In the genomic region with DNA sequence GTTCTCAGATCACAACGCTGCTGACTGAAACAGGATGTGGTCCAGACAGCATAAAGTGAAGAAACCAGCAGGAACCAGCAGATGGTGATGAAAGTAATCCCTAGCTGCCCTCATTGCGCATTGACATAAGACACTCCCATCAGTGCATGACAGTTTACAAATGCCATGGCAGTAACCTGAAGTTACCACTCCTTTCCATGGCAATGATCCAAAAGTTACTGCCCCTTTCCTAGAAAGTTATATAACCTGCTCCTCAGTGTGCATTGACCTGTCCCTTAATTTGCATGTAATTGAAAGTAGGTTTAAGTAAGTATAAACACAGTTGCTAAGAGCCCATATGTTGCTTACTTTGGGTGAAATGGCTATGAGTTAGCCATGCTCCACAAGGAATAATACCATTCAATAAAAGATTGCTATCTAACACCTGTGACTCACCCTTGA, we compare ENCODE assay signal across 10 cellular contexts.
DNase-seq lines count a peak whose midpoint lies in the region; ATAC-seq lines count a peak whose summit lies in the region.
"Had no signal": no experiment of that assay in that cellular context is flagged by ENCODE, and none has a peak within 500 bp of the region (broad histone marks: within the 10 kb centered on the region; RNA-seq: fewer than 3 reads in every experiment).

No MANE protein-coding gene starts in this region.

- ATAC-seq in GM19463 (IDR thresholded peaks at IDR 0.05; ENCODE audit: unreplicated experiment) (no peak), HG03175 (IDR thresholded peaks at IDR 0.05; ENCODE audit: unreplicated experiment) (no peak)

- peak; percentile 7 for DNase-seq in stimulated activated CD8-positive, alpha-beta memory T cell treated with anti-CD3 and anti-CD28 coated beads, Interleukin-12 subunit alpha, Interleukin-12 subunit beta, amount 100 ng/mL, for 1 hour (ENCODE audit: low read depth)
- no peak for DNase-seq in stimulated activated CD8-positive, alpha-beta memory T cell treated with anti-CD3 and anti-CD28 coated beads, Interleukin-4, amount 100 ng/mL, for 48 hours
- DNase-seq in T follicular helper cell (ENCODE audit: low read depth) (peak; percentile 24), inferior parietal cortex (ENCODE audit: extremely low spot score) (no peak), D341Med (ENCODE audit: low spot score) (no peak)
- DNase-seq in central memory CD4-positive, alpha-beta T cell = peak; percentile 71
- DNase-seq: retina, upper lobe of left lung had no signal

Comparison
In these comparisons a context has a peak if more than half of its experiments do, and no peak if none do; other contexts are left out.
1. DNase-seq: peak in stimulated activated CD8-positive, alpha-beta memory T cell treated with anti-CD3 and anti-CD28 coated beads, Interleukin-12 subunit alpha, Interleukin-12 subunit beta, amount 100 ng/mL, for 1 hour (single experiment), T follicular helper cell (single experiment) and central memory CD4-positive, alpha-beta T cell (single experiment); none in stimulated activated CD8-positive, alpha-beta memory T cell treated with anti-CD3 and anti-CD28 coated beads, Interleukin-4, amount 100 ng/mL, for 48 hours (single experiment), inferior parietal cortex (single experiment) and D341Med (single experiment).